In genomic region chr3:128426128-128426921, GRCh38 we compare ENCODE assay signal across 8 cellular contexts. TPM values are rescaled to one million over a fixed set of nuclear protein-coding genes. Genes with fewer than 3 reads are reported as not detected.
DNase-seq lines count a peak whose midpoint lies in the region; ATAC-seq and TF ChIP-seq lines count a peak whose summit lies in the region.

No MANE protein-coding gene starts in this region.

- H3K36me3 ChIP-seq in cardiac muscle cell: no peaks in the 10 kb centered on the region

- no peak overlapping the region for H3K27ac ChIP-seq in cardiac muscle cell

- H3K4me3 ChIP-seq in cardiac muscle cell (peak overlapping the region; percentile 16), retinal pigment epithelial cell (ENCODE audit: low read length) (peak overlapping the region; percentile 37)

- H3K9me3 ChIP-seq in cardiac muscle cell (ENCODE audit: low read depth): no peaks in the 10 kb centered on the region

- H3K4me1 ChIP-seq in cardiac muscle cell (ENCODE audit: low read depth): peaks cover 5% of the 10 kb centered on the region

- DNase-seq in NCI-H345 (lab: John Stamatoyannopoulos, UW): peak; percentile 12
- no peak for DNase-seq in NCI-H345 treated with DMSO at 0.1 percent for 48 hours (lab: John Stamatoyannopoulos, UW; ENCODE audit: unreplicated experiment)
- DNase-seq in RKO (ENCODE audit: low spot score): peak; percentile 14
- peak; percentile 10 to 51 (median 23) for DNase-seq in activated naive CD4-positive, alpha-beta T cell (lab: John Stamatoyannopoulos, UW)
- DNase-seq in cardiac muscle cell (ENCODE audit: low read depth in 1 of 2, low spot score in 1 of 2): peak; percentile 37 to 76
- DNase-seq in retinal pigment epithelial cell (ENCODE audit: low read depth): no peak
- no peak for DNase-seq in NCI-H1694 (lab: John Stamatoyannopoulos, UW)

- TF ChIP-seq CTCF in cardiac muscle cell (IDR thresholded peaks at IDR 0.05; ENCODE audit: low read depth, low read length) (peak; percentile 65), retinal pigment epithelial cell (conservative IDR thresholded peaks at IDR 0.05; ENCODE audit: low read depth, low read length) (peak; percentile 54)

- H3K27me3 ChIP-seq in cardiac muscle cell: peaks cover 43% of the 10 kb centered on the region

- ATAC-seq in HG03066 (IDR thresholded peaks at IDR 0.05; ENCODE audit: low read depth, unreplicated experiment): peak; percentile 60

RNA-seq across cellular contexts. Expression of gene DNAJB8, which starts 40.4 kb away (rescaled TPM):
- not detected in 2 replicates for total RNA-seq in cardiac muscle cell
- polyA plus RNA-seq in cardiac muscle cell: not detected in 2 replicates

Comparison
In these comparisons a context has a peak if more than half of its experiments do, and no peak if none do; other contexts are left out.
1. DNase-seq: peak in NCI-H345 (single experiment), RKO (single experiment), activated naive CD4-positive, alpha-beta T cell (4 of 4) and cardiac muscle cell (2 of 2); none in NCI-H345 treated with DMSO at 0.1 percent for 48 hours (single experiment), retinal pigment epithelial cell (single experiment) and NCI-H1694 (single experiment).